ENCODE assay signal across 8 cellular contexts in genomic region chr11:120339394-120339890, GRCh38. TPM values are rescaled to one million over a fixed set of nuclear protein-coding genes. Genes with fewer than 3 reads are reported as not detected.
DNase-seq lines count a peak whose midpoint lies in the region; ATAC-seq, FAIRE-seq and TF ChIP-seq lines count a peak whose summit lies in the region.

No MANE protein-coding gene starts in this region.

- peaks cover 0 to 8% (median 5%) of the 10 kb centered on the region in 4 experiments; a peak in 6 of 7 replicates for H3K4me1 ChIP-seq in H1 (replicated peaks in 1 of 4; ENCODE audit: control insufficient read depth in 3 of 4, insufficient read depth in 4 of 4, low read length in 3 of 4)
- H3K4me1 ChIP-seq in mucosa of descending colon (ENCODE audit: low read depth) = peaks cover 50% of the 10 kb centered on the region

- H3K56ac ChIP-seq in H1 (replicated peaks; ENCODE audit: insufficient read length, low read depth, low read length) = no peak overlapping the region

- H4K20me1 ChIP-seq in H1 (replicated peaks in 1 of 2; ENCODE audit: control insufficient read depth in 1 of 2, insufficient read depth in 2 of 2, low read length in 2 of 2) = peaks cover 3 to 9% of the 10 kb centered on the region in 2 experiments

- peaks cover 8 to 74% of the 10 kb centered on the region in 2 experiments; a peak in 3 of 4 replicates for H3K79me2 ChIP-seq in H1 (ENCODE audit: control insufficient read depth in 1 of 2, insufficient read depth in 2 of 2, low read length in 2 of 2)

- H3K4me3 ChIP-seq in AG09309 (ENCODE audit: control insufficient read depth, low read depth, low read length) = peak overlapping the region; percentile 27
- H3K4me3 ChIP-seq in H1 (ENCODE audit: extremely low read depth in 1 of 4, insufficient read depth in 2 of 4, low read depth in 3 of 4, low read length in 4 of 4) = peak overlapping the region in 1 of 4 experiments; percentile 32; a peak in 1 of 8 replicates
- H3K4me3 ChIP-seq in mucosa of descending colon = no peak overlapping the region

- no peak overlapping the region for H2BK20ac ChIP-seq in H1 (ENCODE audit: low read length)

- H3K18ac ChIP-seq in H1 (ENCODE audit: extremely low read depth, low read length) = no peak overlapping the region

- H2BK120ac ChIP-seq in H1 (replicated peaks; ENCODE audit: low read depth, low read length) = no peak overlapping the region

- 0 out of 2 replicates have a peak overlapping the region, but pooled peaks have one; percentile 31 for H2BK5ac ChIP-seq in H1 (ENCODE audit: low read depth, low read length)

- intact Hi-C loops in mucosa of descending colon (cut with DNase I, micrococcal nuclease) = loop anchor here in 1 of 2 donors (10.0 kb wide), 1 partner anchor 105 kb away; no protein-coding TSS in a partner anchor

- H3K9ac ChIP-seq in H1 (replicated peaks in 1 of 4; ENCODE audit: extremely low read depth in 1 of 4, low read depth in 3 of 4, low read length in 3 of 4) = no peak overlapping the region

- no peak overlapping the region for H3K23ac ChIP-seq in H1 (ENCODE audit: insufficient read length)

- H3K4me2 ChIP-seq in H1 (ENCODE audit: insufficient read depth in 1 of 2, low read depth in 2 of 2, low read length in 2 of 2) = peak overlapping the region in 1 of 2 experiments; percentile 6; a peak in 1 of 4 replicates

- H3K4ac ChIP-seq in H1 (replicated peaks; ENCODE audit: insufficient read length, low read depth, low read length) = no peak overlapping the region

- no peak overlapping the region; the same call in 1 of the 2 replicates for H4K8ac ChIP-seq in H1 (ENCODE audit: extremely low read depth, insufficient read depth, low read length)

- no peak for TF ChIP-seq RAD21 in H1 (IDR thresholded peaks at IDR 0.05 in 1 of 2, conservative IDR thresholded peaks at IDR 0.05 in 1 of 2; ENCODE audit: low read depth in 2 of 2, low read length in 2 of 2)

- H4K91ac ChIP-seq in H1 (replicated peaks; ENCODE audit: insufficient read length, low read length) = no peak overlapping the region

- H3K36me3 ChIP-seq in H1 (ENCODE audit: control insufficient read depth in 2 of 4, insufficient read depth in 4 of 4, low read length in 3 of 4) = no peaks in the 10 kb centered on the region
- H3K36me3 ChIP-seq in mucosa of descending colon (ENCODE audit: low read depth) = no peaks in the 10 kb centered on the region

- CTCF ChIA-PET in H1 (lab: Charles Lee; ENCODE audit: partially characterized antibody) = interaction anchor here (1.1 to 1.2 kb wide), 3 partner anchors 93 to 345 kb away, joined by 3 to 4 read pairs (median 4); partner anchors contain the start of gene POU2F3
- CTCF ChIA-PET in GM10248 (lab: Yijun Ruan, JAX) = interaction anchor here (0.6 to 0.7 kb wide), 2 partner anchors 10 to 15 kb away, joined by 3 read pairs; no protein-coding TSS in a partner anchor

- peaks cover 10% of the 10 kb centered on the region for H3K23me2 ChIP-seq in H1 (ENCODE audit: low read depth, low read length)

- ATAC-seq in mucosa of descending colon (peak; percentile 23), GM21367 (IDR thresholded peaks at IDR 0.05; ENCODE audit: unreplicated experiment) (no peak), HG02885 (IDR thresholded peaks at IDR 0.05; ENCODE audit: poor library complexity, unreplicated experiment) (no peak)

- H3K9me3 ChIP-seq in H1 (ENCODE audit: insufficient read depth in 2 of 2, low read depth in 1 of 2, low read length in 1 of 2) = no peaks in the 10 kb centered on the region
- no peaks in the 10 kb centered on the region for H3K9me3 ChIP-seq in mucosa of descending colon

- H3K27me3 ChIP-seq in H1 (replicated peaks in 1 of 4; ENCODE audit: control insufficient read depth in 3 of 4, extremely low read depth in 1 of 4, insufficient read depth in 3 of 4, low read length in 3 of 4) = no peaks in the 10 kb centered on the region

- 73% methylated on average over 6 of the region's 6 CpGs; no CpG with 5 or more reads in 1 of the 2 experiments for WGBS in H1 (ENCODE audit: extremely low coverage in 1 of 2, insufficient coverage in 1 of 2, insufficient read length in 1 of 2, insufficient replicate concordance in 2 of 2, low coverage in 1 of 2, low lambda C conversion rate in 2 of 2, missing lambda C conversion rate in 1 of 2), 2 experiments

- H4K5ac ChIP-seq in H1 (ENCODE audit: insufficient read length, low read depth, low read length) = no peak overlapping the region

- H3K27ac ChIP-seq in H1 (ENCODE audit: low read depth, low read length) = no peak overlapping the region

- H2AFZ ChIP-seq in H1 (ENCODE audit: low read length) = no peak overlapping the region

- no peak overlapping the region for H2AK5ac ChIP-seq in H1 (ENCODE audit: low read depth, low read length)

- H3K79me1 ChIP-seq in H1 (ENCODE audit: low read depth, low read length) = no peaks in the 10 kb centered on the region

- TF ChIP-seq CTCF in AG09309 (IDR thresholded peaks at IDR 0.05; ENCODE audit: control insufficient read depth, insufficient read depth, low read depth, low read length, missing control alignments) = no peak
- TF ChIP-seq CTCF in H1 (IDR thresholded peaks at IDR 0.05; ENCODE audit: control extremely low read depth in 1 of 3, insufficient read depth in 1 of 3, low read depth in 1 of 3, low read length in 3 of 3) = no peak
- TF ChIP-seq CTCF in mucosa of descending colon (IDR thresholded peaks at IDR 0.05) = no peak
- no peak for TF ChIP-seq CTCF in GM10248 (IDR thresholded peaks at IDR 0.05; ENCODE audit: control extremely low read depth, extremely low read depth, low read depth, missing control alignments)

- DNase-seq in AG09309 (ENCODE audit: low read depth) (no peak), M059J (ENCODE audit: low read depth) (peak; percentile 50), H1 (ENCODE audit: low read depth in 1 of 2, low spot score in 2 of 2) (no peak), mucosa of descending colon (peak in 1 of 3 donors; percentile 54), GM10248 (ENCODE audit: extremely low spot score) (no peak), NCI-H1092 (lab: John Stamatoyannopoulos, UW) (no peak)

- no peak for TF ChIP-seq POLR2A in H1 (IDR thresholded peaks at IDR 0.05; ENCODE audit: control extremely low read depth in 1 of 2, low read depth in 2 of 2, low read length in 2 of 2)

- no peak overlapping the region for H2BK15ac ChIP-seq in H1 (ENCODE audit: low read length)

- H2BK12ac ChIP-seq in H1 (ENCODE audit: low read depth, low read length) = no peak overlapping the region

- TF ChIP-seq EP300 in H1 (IDR thresholded peaks at IDR 0.05; ENCODE audit: borderline replicate concordance in 1 of 2, low read depth in 2 of 2, low read length in 2 of 2) = no peak

- POLR2A ChIA-PET in H1 (lab: Charles Lee; ENCODE audit: partially characterized antibody) = no interaction called here
- POLR2A ChIA-PET in GM10248 (lab: Yijun Ruan, JAX) = no interaction called here

- H3K14ac ChIP-seq in H1 (ENCODE audit: insufficient read length) = no peak overlapping the region

- no peak for FAIRE-seq in H1 (lab: Jason Lieb, UNC)

TF ChIP-seq in H1, 55 proteins besides CTCF, POLR2A, EP300 and RAD21:
- TF ChIP-seq KDM5A (IDR thresholded peaks at IDR 0.05; ENCODE audit: low read length) (no peak), SIN3A (conservative IDR thresholded peaks at IDR 0.05 in 1 of 2, IDR thresholded peaks at IDR 0.05 in 1 of 2; ENCODE audit: low read depth in 1 of 2, low read length in 2 of 2) (no peak), BACH1 (IDR thresholded peaks at IDR 0.05; ENCODE audit: low read length) (no peak), KDM4A (IDR thresholded peaks at IDR 0.05; ENCODE audit: low read depth, low read length, severe bottlenecking) (no peak), TAF1 (IDR thresholded peaks at IDR 0.05; ENCODE audit: low read depth, low read length) (no peak), HDAC6 (IDR thresholded peaks at IDR 0.05; ENCODE audit: low read depth, low read length) (no peak), JUN (IDR thresholded peaks at IDR 0.05; ENCODE audit: low read depth, low read length) (no peak), GABPA (IDR thresholded peaks at IDR 0.05; ENCODE audit: borderline replicate concordance, insufficient read depth, low read length) (no peak), CBX5 (IDR thresholded peaks at IDR 0.05; ENCODE audit: low read depth, low read length) (no peak), SP4 (IDR thresholded peaks at IDR 0.05; ENCODE audit: low read length) (no peak), EZH2 (IDR thresholded peaks at IDR 0.05; ENCODE audit: low read depth, low read length, severe bottlenecking) (no peak), SIX5 (IDR thresholded peaks at IDR 0.05; ENCODE audit: low read depth, low read length) (no peak), NRF1 (IDR thresholded peaks at IDR 0.05; ENCODE audit: low read depth, low read length) (no peak), NANOG (IDR thresholded peaks at IDR 0.05; ENCODE audit: insufficient read depth, low read depth, low read length, poor library complexity, severe bottlenecking) (no peak), FOSL1 (IDR thresholded peaks at IDR 0.05; ENCODE audit: insufficient read depth, low read depth, low read length) (no peak), SUZ12 (IDR thresholded peaks at IDR 0.05; ENCODE audit: low read length) (no peak)

RNA-seq across cellular contexts. Expression of gene ARHGEF12, which starts 3.2 kb away (rescaled TPM):
- 31.0 and 56.6 TPM in 2 replicates for total RNA-seq in M059J (2014; rRNA removed; shearing (Covaris generic))
- 31.2 and 33.7 TPM in 2 replicates for total RNA-seq in H1 (2021; fragmentation: NEBNext Ultra II Directional; extraction: Animal tissue kit (Norgen Biotek cat#: 25700))
- 3.7 and 5.1 TPM in 2 replicates for polyA plus RNA-seq in H1 (2011; rRNA removed)
- 7.2 TPM for polyA plus RNA-seq in H1 (2011; cell fraction: cytosol; rRNA removed)
- polyA plus RNA-seq in H1 (2011; cell fraction: nucleus; rRNA removed) = 7.9 TPM
- 9.8 to 15.0 TPM (median 12.8 TPM) in 4 replicates for polyA plus RNA-seq in H1 (2012, experiment 1 of 2)
- polyA plus RNA-seq in H1 (2012, experiment 2 of 2) = 0.60 TPM
- polyA plus RNA-seq in H1 (2013, experiment 1 of 2) = 10.5 TPM
- 10.2 TPM for polyA plus RNA-seq in H1 (2013, experiment 2 of 2)
- polyA minus RNA-seq in H1 (2011; rRNA and poly(A)+ RNA removed) = 32.5 and 43.1 TPM in 2 replicates
- polyA minus RNA-seq in H1 (2011; cell fraction: cytosol; rRNA and poly(A)+ RNA removed) = 21.2 TPM
- 57.4 TPM for polyA minus RNA-seq in H1 (2011; cell fraction: nucleus; rRNA and poly(A)+ RNA removed)
- 100 to 1,000 TPM in 2 of 3 donors, 10 to 100 TPM in 1; 88.2 to 119 (median 114) TPM for total RNA-seq in mucosa of descending colon

RNA-seq across cellular contexts. Expression of gene TLCD5, which starts 14.3 kb away (rescaled TPM):
- 3.7 and 4.8 TPM in 2 replicates for total RNA-seq in M059J (2014; rRNA removed; shearing (Covaris generic))
- total RNA-seq in H1 (2021; fragmentation: NEBNext Ultra II Directional; extraction: Animal tissue kit (Norgen Biotek cat#: 25700)) = 9.5 TPM in 2 replicates
- 7.7 and 10.1 TPM in 2 replicates for polyA plus RNA-seq in H1 (2011; rRNA removed)
- 8.8 TPM for polyA plus RNA-seq in H1 (2011; cell fraction: cytosol; rRNA removed)
- 7.6 TPM for polyA plus RNA-seq in H1 (2011; cell fraction: nucleus; rRNA removed)
- 5.7 to 7.8 TPM (median 7.3 TPM) in 4 replicates for polyA plus RNA-seq in H1 (2012, experiment 1 of 2)
- polyA plus RNA-seq in H1 (2012, experiment 2 of 2) = 2.2 TPM
- polyA plus RNA-seq in H1 (2013, experiment 1 of 2) = 7.3 TPM
- 7.9 TPM for polyA plus RNA-seq in H1 (2013, experiment 2 of 2)
- polyA minus RNA-seq in H1 (2011; rRNA and poly(A)+ RNA removed) = 13.6 and 15.0 TPM in 2 replicates
- 4.2 TPM for polyA minus RNA-seq in H1 (2011; cell fraction: cytosol; rRNA and poly(A)+ RNA removed)
- 9.3 TPM for polyA minus RNA-seq in H1 (2011; cell fraction: nucleus; rRNA and poly(A)+ RNA removed)
- 1 to 10 TPM in 1 of 3 donors, under 1 TPM in 2; 0.46 to 3.8 (median 0.51) TPM for total RNA-seq in mucosa of descending colon
